23 cellular contexts compared by ENCODE assay signal in genomic region chr1:45979778-45980176, GRCh38.
DNase-seq lines count a peak whose midpoint lies in the region; ATAC-seq, FAIRE-seq and TF ChIP-seq lines count a peak whose summit lies in the region.
"Had no signal": no experiment of that assay in that cellular context is flagged by ENCODE, and none has a peak within 500 bp of the region (broad histone marks: within the 10 kb centered on the region; RNA-seq: fewer than 3 reads in every experiment).

No MANE protein-coding gene starts in this region.

- intact Hi-C loops in Panc1 (cut with micrococcal nuclease; ENCODE audit: unreplicated experiment): no loop called here

- H3K27me3 ChIP-seq in Panc1 (ENCODE audit: control insufficient read depth, insufficient read depth, low read length) (no peaks in the 10 kb centered on the region), liver (ENCODE audit: control insufficient read depth in 4 of 4, insufficient read depth in 4 of 4, low read length in 3 of 4) (no peaks in the 10 kb centered on the region), suprapubic skin (no peaks in the 10 kb centered on the region)
- H3K27me3 ChIP-seq: neutrophil had no signal

- peaks cover 8% of the 10 kb centered on the region; the same call in 1 of the 3 replicates for H3K9me3 ChIP-seq in A549
- no peaks in the 10 kb centered on the region for H3K9me3 ChIP-seq in HEK293 (ENCODE audit: control insufficient read depth, insufficient read depth, low read depth, low read length)
- no peaks in the 10 kb centered on the region for H3K9me3 ChIP-seq in Panc1 (ENCODE audit: control insufficient read depth, insufficient read depth, low read depth, low read length)
- peaks cover 0 to 3% (median under 1%) of the 10 kb centered on the region in 4 donors for H3K9me3 ChIP-seq in liver (ENCODE audit: control insufficient read depth in 4 of 4, low read length in 3 of 4)
- H3K9me3 ChIP-seq in suprapubic skin: no peaks in the 10 kb centered on the region
- H3K9me3 ChIP-seq: neutrophil, thoracic aorta had no signal

- TF ChIP-seq CTCF in A549 (IDR thresholded peaks at IDR 0.05): no peak
- TF ChIP-seq CTCF in HEK293 (tag by site-specific recombination; IDR thresholded peaks at IDR 0.05): no peak
- no peak for TF ChIP-seq CTCF in Panc1 (IDR thresholded peaks at IDR 0.05)
- TF ChIP-seq CTCF in liver (IDR thresholded peaks at IDR 0.05; ENCODE audit: low read depth, low read length, missing input control): no peak
- no peak for TF ChIP-seq CTCF in suprapubic skin (IDR thresholded peaks at IDR 0.05)

- CTCF ChIA-PET in A549 (lab: Yijun Ruan, JAX): no interaction called here
- CTCF ChIA-PET in HEK293 (lab: Yijun Ruan, JAX): interaction anchor here (0.6 to 0.7 kb wide), 2 partner anchors 24 to 75 kb away, joined by 3 read pairs; no protein-coding TSS in a partner anchor
- CTCF ChIA-PET in Panc1 (lab: Charles Lee): interaction anchor here (0.6 kb wide), 1 partner anchor 52 kb away, joined by 5 read pairs; no protein-coding TSS in a partner anchor

- no TSS peak for BruUV-seq in Panc1 (replicated peaks; lab: Mats Ljungman, UMichigan)

- TF ChIP-seq RAD21 in A549 (conservative IDR thresholded peaks at IDR 0.05 in 1 of 2, IDR thresholded peaks at IDR 0.05 in 1 of 2): no peak
- no peak for TF ChIP-seq RAD21 in liver (IDR thresholded peaks at IDR 0.05)

- ATAC-seq in A549: no peak
- ATAC-seq in Panc1: peak; percentile 56; the same call in 1 of the 2 replicates
- ATAC-seq in GM18498 (IDR thresholded peaks at IDR 0.05; ENCODE audit: unreplicated experiment): no peak
- ATAC-seq in HG02885 (IDR thresholded peaks at IDR 0.05; ENCODE audit: poor library complexity, unreplicated experiment): no peak
- ATAC-seq: GM23338, left cardiac atrium, Right ventricle myocardium inferior had no signal

- DNase-seq in A549 (ENCODE audit: low read depth in 1 of 2, low spot score in 1 of 2): no peak
- no peak for DNase-seq in Panc1 (ENCODE audit: low read depth, low spot score)
- no peak for DNase-seq in hippocampal formation (lab: John Stamatoyannopoulos, UW)
- no peak for DNase-seq in suprapubic skin (ENCODE audit: low spot score in 2 of 2)
- DNase-seq: activated CD4-positive, alpha-beta T cell treated with anti-CD3 and anti-CD28 coated beads, Interleukin-2, amount 50 U/mL, for 1 hour; activated effector memory CD4-positive, alpha-beta T cell treated with anti-CD3 and anti-CD28 coated beads, Interleukin-2, amount 50 U/mL, for 16 hours; CD4-positive, alpha-beta memory T cell; erythroblast; foreskin melanocyte; KBM-7; left cardiac atrium; MV-4-11; NCI-H446; T-helper 1 cell had no signal

- H3K9ac ChIP-seq in liver (ENCODE audit: low read depth in 1 of 2, low read length in 2 of 2): no peak overlapping the region

- FAIRE-seq in A549 (lab: Jason Lieb, UNC): no peak
- FAIRE-seq: GM18507 had no signal

- TF ChIP-seq POLR2A in A549 (IDR thresholded peaks at IDR 0.05; ENCODE audit: low read length) (no peak), suprapubic skin (IDR thresholded peaks at IDR 0.05) (no peak)

- TF ChIP-seq EP300 in A549 (IDR thresholded peaks at IDR 0.05) (no peak), suprapubic skin (IDR thresholded peaks at IDR 0.05) (no peak)

- in situ Hi-C loops in Panc1 (cut with HindIII; ENCODE audit: low pct_unique_long_range_greater_than_20kb, low sequenced_read_pairs): no loop called here

- peaks cover 26% of the 10 kb centered on the region for H3K4me1 ChIP-seq in A549
- H3K4me1 ChIP-seq in HEK293 (ENCODE audit: control insufficient read depth, insufficient read depth, low read length): 0 out of 2 replicates have a peak, but pooled peaks cover 5% of the 10 kb centered on the region
- peaks cover 16% of the 10 kb centered on the region for H3K4me1 ChIP-seq in Panc1 (ENCODE audit: control insufficient read depth, insufficient read depth, low read length)
- peaks cover 0 to 14% (median 10%) of the 10 kb centered on the region in 4 donors for H3K4me1 ChIP-seq in liver (ENCODE audit: control insufficient read depth in 4 of 4, insufficient read depth in 4 of 4, low read length in 3 of 4)
- peaks cover 4% of the 10 kb centered on the region for H3K4me1 ChIP-seq in suprapubic skin

- H3K27ac ChIP-seq in A549 (peak overlapping the region; percentile 55 to 60; a peak in 3 of 6 replicates), HEK293 (ENCODE audit: extremely low read depth, low read depth, low read length) (no peak overlapping the region), Panc1 (ENCODE audit: low read length) (peak overlapping the region; percentile 69), liver (ENCODE audit: low read depth in 1 of 2, low read length in 2 of 2) (peak overlapping the region; percentile 25 to 67), suprapubic skin (no peak overlapping the region)
- H3K27ac ChIP-seq: neutrophil, thoracic aorta had no signal

- WGBS in A549 (ENCODE audit: missing lambda C conversion rate): 83% methylated on average over 5 of the region's 5 CpGs
- 87% methylated on average over 5 of the region's 5 CpGs for WGBS in liver
- WGBS in suprapubic skin: 87% methylated on average over 5 of the region's 5 CpGs

- no peak overlapping the region for H3K4me3 ChIP-seq in A549
- no peak overlapping the region for H3K4me3 ChIP-seq in HEK293 (ENCODE audit: low read depth, low read length)
- no peak overlapping the region for H3K4me3 ChIP-seq in Panc1 (ENCODE audit: low read depth in 2 of 2, low read length in 2 of 2)
- no peak overlapping the region for H3K4me3 ChIP-seq in liver (ENCODE audit: low read depth in 1 of 3, low read length in 3 of 3)
- H3K4me3 ChIP-seq in suprapubic skin: no peak overlapping the region
- H3K4me3 ChIP-seq: GM23338, thoracic aorta had no signal

- H3K36me3 ChIP-seq in HEK293 (ENCODE audit: control insufficient read depth in 2 of 2, insufficient read depth in 1 of 2, low read length in 2 of 2) (no peaks in the 10 kb centered on the region; a peak in 1 of 3 replicates), Panc1 (ENCODE audit: control insufficient read depth, insufficient read depth, low read length) (no peaks in the 10 kb centered on the region), liver (ENCODE audit: control insufficient read depth in 4 of 4, insufficient read depth in 3 of 4, low read depth in 1 of 4, low read length in 3 of 4) (no peaks in the 10 kb centered on the region), suprapubic skin (no peaks in the 10 kb centered on the region)
- H3K36me3 ChIP-seq: thoracic aorta had no signal

- POLR2A ChIA-PET in A549 (lab: Yijun Ruan, JAX): no interaction called here
- POLR2A ChIA-PET in HEK293 (lab: Yijun Ruan, JAX): no interaction called here
- POLR2A ChIA-PET in Panc1 (lab: Charles Lee): no interaction called here

- H3K4me2 ChIP-seq in A549: peak overlapping the region; percentile 65
- H3K4me2 ChIP-seq: GM23338 had no signal

TF ChIP-seq in A549, 52 proteins besides CTCF, POLR2A, EP300 and RAD21 (continues in another document):
- TF ChIP-seq NR3C1 (IDR thresholded peaks at IDR 0.05): no peak
- TF ChIP-seq ELK1 (IDR thresholded peaks at IDR 0.05; ENCODE audit: low read depth, low read length): no peak
- TF ChIP-seq PHF8 (IDR thresholded peaks at IDR 0.05; ENCODE audit: borderline replicate concordance, low read depth): no peak
- no peak for TF ChIP-seq SREBF2 (IDR thresholded peaks at IDR 0.05)
- no peak for TF ChIP-seq ZNF302 (CRISPR knock-in tag; IDR thresholded peaks at IDR 0.05)
- TF ChIP-seq MAZ (IDR thresholded peaks at IDR 0.05; ENCODE audit: borderline replicate concordance, low read depth, low read length): no peak

TF ChIP-seq in HEK293, 187 proteins besides CTCF, POLR2A, EP300 and RAD21:
- TF ChIP-seq ZNF555 (tag by site-specific recombination; conservative IDR thresholded peaks at IDR 0.05) (0 out of 2 replicates have a peak, but pooled peaks have one; percentile 6), SCRT2 (tag by site-specific recombination; IDR thresholded peaks at IDR 0.05) (0 out of 2 replicates have a peak, but pooled peaks have one; percentile 7), ZNF423 (tag by site-specific recombination; IDR thresholded peaks at IDR 0.05) (no peak), ZNF558 (tag by site-specific recombination; IDR thresholded peaks at IDR 0.05) (no peak), KLF10 (tag by site-specific recombination; IDR thresholded peaks at IDR 0.05) (no peak), ZNF132 (tag by site-specific recombination; IDR thresholded peaks at IDR 0.05; ENCODE audit: borderline replicate concordance) (no peak), ZNF521 (tag by site-specific recombination; IDR thresholded peaks at IDR 0.05) (no peak), ZNF140 (tag by site-specific recombination; IDR thresholded peaks at IDR 0.05) (no peak)

TF ChIP-seq in liver, 16 proteins besides CTCF, POLR2A, EP300 and RAD21 (continues in another document):
- TF ChIP-seq NR2F2 (IDR thresholded peaks at IDR 0.05): no peak
- no peak for TF ChIP-seq HNF4A (conservative IDR thresholded peaks at IDR 0.05)
- no peak for TF ChIP-seq FOXA1 (IDR thresholded peaks at IDR 0.05)
- no peak for TF ChIP-seq MAX (IDR thresholded peaks at IDR 0.05)
- TF ChIP-seq REST (IDR thresholded peaks at IDR 0.05): no peak
- TF ChIP-seq EGR1 (IDR thresholded peaks at IDR 0.05; ENCODE audit: low read depth in 2 of 2): no peak
- no peak for TF ChIP-seq TAF1 (conservative IDR thresholded peaks at IDR 0.05)

Comparison
In these comparisons a context has a peak if more than half of its experiments do, and no peak if none do; other contexts are left out.
1. H3K27ac ChIP-seq: peak in A549 (2 of 2), Panc1 (single experiment) and liver (2 of 2); none in HEK293 (single experiment) and suprapubic skin (single experiment).